ENCODE assay signal across 20 cellular contexts in genomic region chr1:17356387-17356992, GRCh38. TPM values are rescaled to one million over a fixed set of nuclear protein-coding genes. Genes with fewer than 3 reads are reported as not detected.
DNase-seq lines count a peak whose midpoint lies in the region; ATAC-seq and TF ChIP-seq lines count a peak whose summit lies in the region.
"Had no signal": no experiment of that assay in that cellular context is flagged by ENCODE, and none has a peak within 500 bp of the region (broad histone marks: within the 10 kb centered on the region; RNA-seq: fewer than 3 reads in every experiment).

No MANE protein-coding gene starts in this region.

- no peaks in the 10 kb centered on the region for H3K9me3 Mint-ChIP-seq in activated CD8-positive, alpha-beta T cell treated with anti-CD3 and anti-CD28 coated beads, Interleukin-2, amount 10 ng/mL, durations not matched to agents 7 days and 5 days (ENCODE audit: insufficient read depth)
- no peaks in the 10 kb centered on the region for H3K9me3 Mint-ChIP-seq in endodermal cell
- H3K9me3 Mint-ChIP-seq in stimulated activated naive CD8-positive, alpha-beta T cell treated with anti-CD3 and anti-CD28 coated beads, Interleukin-15, amount 100 ng/mL, for 72 hours: no peaks in the 10 kb centered on the region
- H3K9me3 Mint-ChIP-seq: activated T-helper 17 cell treated with anti-CD3 and anti-CD28 coated beads, Interleukin-2, amount 50 U/mL, for 72 hours had no signal

- H3K4me3 ChIP-seq in endodermal cell (ENCODE audit: low read length): no peak overlapping the region
- H3K4me3 ChIP-seq: GM12878, thoracic aorta had no signal

- WGBS in endodermal cell (ENCODE audit: insufficient coverage in 1 of 2, insufficient read length in 1 of 2), 2 experiments: 77 to 84% methylated on average over 4 to 12 of the region's 12 CpGs

- no peaks in the 10 kb centered on the region for H3K9me3 ChIP-seq in endodermal cell (ENCODE audit: control insufficient read depth, low read length)
- H3K9me3 ChIP-seq: thoracic aorta had no signal

- no peak for ATAC-seq in activated CD8-positive, alpha-beta T cell treated with anti-CD3 and anti-CD28 coated beads, Interleukin-2, amount 10 ng/mL, durations not matched to agents 7 days and 5 days
- peak; percentile 48 for ATAC-seq in stimulated activated naive CD8-positive, alpha-beta T cell treated with anti-CD3 and anti-CD28 coated beads, Interleukin-15, amount 100 ng/mL, for 72 hours
- no peak for ATAC-seq in HG02852 (IDR thresholded peaks at IDR 0.05; ENCODE audit: unreplicated experiment)
- ATAC-seq: activated T-helper 17 cell treated with anti-CD3 and anti-CD28 coated beads, Interleukin-2, amount 50 U/mL, for 72 hours; GM12878; right cardiac atrium had no signal

- H3K9ac ChIP-seq in endodermal cell (ENCODE audit: extremely low read depth, low read length, poor library complexity, severe bottlenecking): no peak overlapping the region

- no peaks in the 10 kb centered on the region for H3K4me1 ChIP-seq in endodermal cell (ENCODE audit: control insufficient read depth, insufficient read depth, low read length)

- H3K4me3 Mint-ChIP-seq in activated CD8-positive, alpha-beta T cell treated with anti-CD3 and anti-CD28 coated beads, Interleukin-2, amount 10 ng/mL, durations not matched to agents 7 days and 5 days: peak overlapping the region; percentile 53
- H3K4me3 Mint-ChIP-seq in endodermal cell: no peak overlapping the region
- H3K4me3 Mint-ChIP-seq in stimulated activated naive CD8-positive, alpha-beta T cell treated with anti-CD3 and anti-CD28 coated beads, Interleukin-15, amount 100 ng/mL, for 72 hours: peak overlapping the region; percentile 84 to 88
- H3K4me3 Mint-ChIP-seq: activated T-helper 17 cell treated with anti-CD3 and anti-CD28 coated beads, Interleukin-2, amount 50 U/mL, for 72 hours had no signal

- H3K27ac ChIP-seq in endodermal cell (ENCODE audit: low read depth, low read length): no peak overlapping the region
- H3K27ac ChIP-seq: thoracic aorta had no signal

- H3K27me3 Mint-ChIP-seq in activated CD8-positive, alpha-beta T cell treated with anti-CD3 and anti-CD28 coated beads, Interleukin-2, amount 10 ng/mL, durations not matched to agents 7 days and 5 days (ENCODE audit: low read depth): no peaks in the 10 kb centered on the region
- H3K27me3 Mint-ChIP-seq in endodermal cell (ENCODE audit: insufficient read depth): peaks cover 6% of the 10 kb centered on the region
- no peaks in the 10 kb centered on the region for H3K27me3 Mint-ChIP-seq in stimulated activated naive CD8-positive, alpha-beta T cell treated with anti-CD3 and anti-CD28 coated beads, Interleukin-15, amount 100 ng/mL, for 72 hours

- H3K27ac Mint-ChIP-seq in activated CD8-positive, alpha-beta T cell treated with anti-CD3 and anti-CD28 coated beads, Interleukin-2, amount 10 ng/mL, durations not matched to agents 7 days and 5 days: peak overlapping the region; percentile 70
- H3K27ac Mint-ChIP-seq in endodermal cell: no peak overlapping the region
- peak overlapping the region; percentile 95 to 97 for H3K27ac Mint-ChIP-seq in stimulated activated naive CD8-positive, alpha-beta T cell treated with anti-CD3 and anti-CD28 coated beads, Interleukin-15, amount 100 ng/mL, for 72 hours
- H3K27ac Mint-ChIP-seq: activated T-helper 17 cell treated with anti-CD3 and anti-CD28 coated beads, Interleukin-2, amount 50 U/mL, for 72 hours had no signal

- H3K36me3 Mint-ChIP-seq in activated CD8-positive, alpha-beta T cell treated with anti-CD3 and anti-CD28 coated beads, Interleukin-2, amount 10 ng/mL, durations not matched to agents 7 days and 5 days (ENCODE audit: low read depth): no peaks in the 10 kb centered on the region
- H3K36me3 Mint-ChIP-seq in endodermal cell (ENCODE audit: low read depth): no peaks in the 10 kb centered on the region

- TF ChIP-seq CTCF in endodermal cell (conservative IDR thresholded peaks at IDR 0.05): no peak

- no peaks in the 10 kb centered on the region for H3K36me3 ChIP-seq in endodermal cell (ENCODE audit: control insufficient read depth, insufficient read depth, low read length)
- H3K36me3 ChIP-seq: thoracic aorta had no signal

- CTCF ChIA-PET in activated CD8-positive, alpha-beta T cell treated with anti-CD3 and anti-CD28 coated beads, Interleukin-2, amount 10 ng/mL, durations not matched to agents 7 days and 5 days (lab: Charles Lee): interaction anchor here (1.0 to 1.2 kb wide), 3 partner anchors 20 to 29 kb away, joined by 3 to 4 read pairs (median 3); no protein-coding TSS in a partner anchor

- H3K27me3 ChIP-seq in endodermal cell (ENCODE audit: control insufficient read depth, insufficient read depth, low read length, poor library complexity, severe bottlenecking): no peaks in the 10 kb centered on the region

- peak; percentile 36 for DNase-seq in stimulated activated CD4-positive, alpha-beta T cell treated with anti-CD3 and anti-CD28 coated beads, Interleukin-15, amount 100 ng/mL, for 24 hours
- DNase-seq in stimulated activated CD4-positive, alpha-beta T cell treated with anti-CD3 and anti-CD28 coated beads, Interleukin-1b, Interleukin-23, amount 100 ng/mL, for 48 hours: no peak
- DNase-seq in activated CD8-positive, alpha-beta T cell treated with anti-CD3 and anti-CD28 coated beads, Interleukin-2, amount 10 ng/mL, durations not matched to agents 7 days and 5 days: no peak
- peak; percentile 50 for DNase-seq in endodermal cell
- peak in 1 of 2 donors; percentile 25 for DNase-seq in stimulated activated naive CD8-positive, alpha-beta T cell treated with anti-CD3 and anti-CD28 coated beads, Interleukin-15, amount 100 ng/mL, for 72 hours
- no peak for DNase-seq in MV-4-11 (lab: John Stamatoyannopoulos, UW)
- DNase-seq in SIG-M5 treated with dmso at 0.1 percent for 504 hours (lab: John Stamatoyannopoulos, UW; ENCODE audit: unreplicated experiment): no peak
- DNase-seq: MM.1S, NCI-H1930, right cardiac atrium, Right ventricle myocardium superior had no signal

- POLR2A ChIA-PET in activated CD8-positive, alpha-beta T cell treated with anti-CD3 and anti-CD28 coated beads, Interleukin-2, amount 10 ng/mL, durations not matched to agents 7 days and 5 days (lab: Charles Lee): interaction anchor here (0.6 kb wide), 1 partner anchor 330 kb away, joined by 3 read pairs; no protein-coding TSS in a partner anchor

- peaks cover 14% of the 10 kb centered on the region for H3K4me1 Mint-ChIP-seq in activated CD8-positive, alpha-beta T cell treated with anti-CD3 and anti-CD28 coated beads, Interleukin-2, amount 10 ng/mL, durations not matched to agents 7 days and 5 days (ENCODE audit: low read depth)
- no peaks in the 10 kb centered on the region for H3K4me1 Mint-ChIP-seq in endodermal cell
- peaks cover 24% of the 10 kb centered on the region for H3K4me1 Mint-ChIP-seq in stimulated activated naive CD8-positive, alpha-beta T cell treated with anti-CD3 and anti-CD28 coated beads, Interleukin-15, amount 100 ng/mL, for 72 hours
- H3K4me1 Mint-ChIP-seq: activated T-helper 17 cell treated with anti-CD3 and anti-CD28 coated beads, Interleukin-2, amount 50 U/mL, for 72 hours had no signal

RNA-seq across cellular contexts. Expression of gene PADI6, which starts 15.5 kb away (rescaled TPM):
- total RNA-seq in activated CD8-positive, alpha-beta T cell treated with anti-CD3 and anti-CD28 coated beads, Interleukin-2, amount 10 ng/mL, durations not matched to agents 7 days and 5 days: not detected
- not detected for total RNA-seq in endodermal cell
- polyA plus RNA-seq in endodermal cell (2013, experiment 1 of 2): not detected
- polyA plus RNA-seq in endodermal cell (2013, experiment 2 of 2): not detected
- total RNA-seq: activated T-helper 17 cell treated with anti-CD3 and anti-CD28 coated beads, Interleukin-2, amount 50 U/mL, for 72 hours; astrocyte; G401; GM12878; mesenteric fat pad; NCI-H460; right cardiac atrium; Right ventricle myocardium superior; T-helper 1 cell treated with Interleukin-12 subunit alpha and Interleukin-12 subunit beta and Interleukin-4 antibody, amounts not matched to agents 30 ng/mL and 1 ng/mL, for 36 hours; thoracic aorta had no signal
- polyA plus RNA-seq: GM12878, right cardiac atrium had no signal

RNA-seq across cellular contexts. Expression of gene PADI4, which starts 48.5 kb away (rescaled TPM):
- 1 to 10 TPM in 1 of 2 experiments, under 1 TPM in 1; 0.95 to 1.0 TPM for total RNA-seq in activated CD8-positive, alpha-beta T cell treated with anti-CD3 and anti-CD28 coated beads, Interleukin-2, amount 10 ng/mL, durations not matched to agents 7 days and 5 days
- total RNA-seq in endodermal cell: not detected
- polyA plus RNA-seq in endodermal cell (2013, experiment 1 of 2): not detected
- polyA plus RNA-seq in endodermal cell (2013, experiment 2 of 2): not detected
- total RNA-seq: astrocyte, G401, NCI-H460 had no signal

Comparison
In these comparisons a context has a peak if more than half of its experiments do, and no peak if none do; other contexts are left out.
1. DNase-seq: peak in stimulated activated CD4-positive, alpha-beta T cell treated with anti-CD3 and anti-CD28 coated beads, Interleukin-15, amount 100 ng/mL, for 24 hours (single experiment) and endodermal cell (single experiment); none in stimulated activated CD4-positive, alpha-beta T cell treated with anti-CD3 and anti-CD28 coated beads, Interleukin-1b, Interleukin-23, amount 100 ng/mL, for 48 hours (single experiment), activated CD8-positive, alpha-beta T cell treated with anti-CD3 and anti-CD28 coated beads, Interleukin-2, amount 10 ng/mL, durations not matched to agents 7 days and 5 days (single experiment), MV-4-11 (single experiment) and SIG-M5 treated with dmso at 0.1 percent for 504 hours (single experiment).